ENCODE assay signal across 24 cellular contexts in genomic region chr9:134692573-134692860, GRCh38. TPM values are rescaled to one million over a fixed set of nuclear protein-coding genes. Genes with fewer than 3 reads are reported as not detected.
DNase-seq lines count a peak whose midpoint lies in the region; ATAC-seq, FAIRE-seq and TF ChIP-seq lines count a peak whose summit lies in the region.
"Had no signal": no experiment of that assay in that cellular context is flagged by ENCODE, and none has a peak within 500 bp of the region (broad histone marks: within the 10 kb centered on the region; RNA-seq: fewer than 3 reads in every experiment).

No MANE protein-coding gene starts in this region.

- no peak overlapping the region for H3K9ac ChIP-seq in astrocyte (ENCODE audit: low read length)

- H3K9me3 ChIP-seq in left ventricle myocardium inferior (replicated peaks) (no peaks in the 10 kb centered on the region), astrocyte (ENCODE audit: insufficient read depth, low read depth, low read length) (no peaks in the 10 kb centered on the region), vagina (no peaks in the 10 kb centered on the region)
- H3K9me3 ChIP-seq: HAP-1 had no signal

- FAIRE-seq in astrocyte (lab: Jason Lieb, UNC): no peak
- FAIRE-seq: G401.6, HTR-8/SVneo had no signal

- no peak for ATAC-seq in Right ventricle myocardium inferior

- TF ChIP-seq POLR2A in vagina (IDR thresholded peaks at IDR 0.05): no peak

- DNase-seq in left ventricle myocardium inferior (no peak), Right ventricle myocardium inferior (ENCODE audit: missing footprints) (no peak), astrocyte (ENCODE audit: low read depth) (no peak), osteocyte (ENCODE audit: extremely low spot score, unreplicated experiment) (no peak), vagina (ENCODE audit: extremely low spot score in 2 of 2) (no peak), iPS-NIHi11 (ENCODE audit: low spot score) (no peak), activated gamma-delta T cell (lab: John Stamatoyannopoulos, UW) (no peak), AG20443 (ENCODE audit: low spot score) (no peak)
- DNase-seq: AML-193, C1 segment of cervical spinal cord, COR-L47, GOT3, NCI-H1092, NCI-H1417 treated with DMSO at 0.1 percent for 48 hours, NCI-H1694 treated with DMSO at 0.1 percent for 48 hours, NCI-H2081 treated with DMSO at 0.1 percent for 48 hours, NCI-H226, NCI-H510A, RPMI8226, SHP77 treated with DMSO at 0.1 percent for 48 hours had no signal

- H2AFZ ChIP-seq in astrocyte (ENCODE audit: low read depth, low read length): no peak overlapping the region

- H3K4me1 ChIP-seq in left ventricle myocardium inferior: peaks cover 31% of the 10 kb centered on the region
- H3K4me1 ChIP-seq in astrocyte (ENCODE audit: insufficient read depth, low read length): peaks cover 23% of the 10 kb centered on the region
- H3K4me1 ChIP-seq in vagina: peaks cover 79% of the 10 kb centered on the region
- H3K4me1 ChIP-seq: HAP-1 had no signal

- H3K27me3 ChIP-seq in left ventricle myocardium inferior (ENCODE audit: low read depth) (no peaks in the 10 kb centered on the region), astrocyte (ENCODE audit: insufficient read depth, low read length) (no peaks in the 10 kb centered on the region), vagina (no peaks in the 10 kb centered on the region)

- H3K9me3 Mint-ChIP-seq in astrocyte (ENCODE audit: unreplicated experiment): no peaks in the 10 kb centered on the region
- no peaks in the 10 kb centered on the region for H3K9me3 Mint-ChIP-seq in osteocyte (ENCODE audit: unreplicated experiment)
- H3K9me3 Mint-ChIP-seq: CD4-positive, alpha-beta memory T cell had no signal

- peak overlapping the region; percentile 54 for H3K4me3 Mint-ChIP-seq in astrocyte (ENCODE audit: unreplicated experiment)
- H3K4me3 Mint-ChIP-seq in osteocyte (ENCODE audit: unreplicated experiment): no peak overlapping the region

- H3K4me3 ChIP-seq in left ventricle myocardium inferior (no peak overlapping the region), astrocyte (ENCODE audit: insufficient read depth, low read depth, low read length) (no peak overlapping the region), vagina (no peak overlapping the region)
- H3K4me3 ChIP-seq: HAP-1 had no signal

- peaks cover 37% of the 10 kb centered on the region for H3K36me3 Mint-ChIP-seq in astrocyte (ENCODE audit: low read depth, unreplicated experiment)
- H3K36me3 Mint-ChIP-seq in osteocyte (ENCODE audit: unreplicated experiment): peaks cover 27% of the 10 kb centered on the region
- H3K36me3 Mint-ChIP-seq: CD4-positive, alpha-beta memory T cell had no signal

- peaks cover 99% of the 10 kb centered on the region for H4K20me1 ChIP-seq in astrocyte (ENCODE audit: insufficient read depth, low read length)

- H3K27me3 Mint-ChIP-seq in astrocyte (ENCODE audit: low read depth, unreplicated experiment): no peaks in the 10 kb centered on the region
- no peaks in the 10 kb centered on the region for H3K27me3 Mint-ChIP-seq in osteocyte (ENCODE audit: unreplicated experiment)

- H3K79me2 ChIP-seq in astrocyte (ENCODE audit: insufficient read depth, low read length): peaks cover 96% of the 10 kb centered on the region

- H3K4me2 ChIP-seq in astrocyte (ENCODE audit: low read length): no peak overlapping the region

- peak overlapping the region; percentile 58 for H3K27ac ChIP-seq in left ventricle myocardium inferior (replicated peaks)
- no peak overlapping the region for H3K27ac ChIP-seq in astrocyte (ENCODE audit: low read depth, low read length)
- peak overlapping the region; percentile 12 for H3K27ac ChIP-seq in vagina

- H3K4me1 Mint-ChIP-seq in astrocyte (ENCODE audit: low read depth, unreplicated experiment): peaks cover 29% of the 10 kb centered on the region
- H3K4me1 Mint-ChIP-seq in osteocyte (ENCODE audit: unreplicated experiment): peaks cover 43% of the 10 kb centered on the region

- intact Hi-C loops in left ventricle myocardium inferior (cut with micrococcal nuclease) (loop anchor here (10.0 kb wide), 1 partner anchor 292 kb away; no protein-coding TSS in a partner anchor), Right ventricle myocardium inferior (cut with DNase I) (loop anchor here (5.0 kb wide), 1 partner anchor 45 kb away; no protein-coding TSS in a partner anchor), vagina (cut with DNase I) (no loop called here)

- H3K27ac Mint-ChIP-seq in astrocyte (ENCODE audit: unreplicated experiment) (peak overlapping the region; percentile 53), osteocyte (ENCODE audit: unreplicated experiment) (peak overlapping the region; percentile 71)

- H3K36me3 ChIP-seq in left ventricle myocardium inferior: no peaks in the 10 kb centered on the region
- peaks cover 34% of the 10 kb centered on the region for H3K36me3 ChIP-seq in astrocyte (ENCODE audit: insufficient read depth, low read length)
- H3K36me3 ChIP-seq in vagina: peaks cover 0 to 4% of the 10 kb centered on the region in 2 donors
- H3K36me3 ChIP-seq: HAP-1 had no signal

- no peak for TF ChIP-seq CTCF in left ventricle myocardium inferior (IDR thresholded peaks at IDR 0.05; ENCODE audit: borderline replicate concordance)
- TF ChIP-seq CTCF in astrocyte (IDR thresholded peaks at IDR 0.05; ENCODE audit: insufficient read depth, low read depth, low read length): no peak
- TF ChIP-seq CTCF in osteocyte (IDR thresholded peaks at IDR 0.05): no peak
- no peak for TF ChIP-seq CTCF in vagina (IDR thresholded peaks at IDR 0.05)

RNA-seq across cellular contexts. Expression of gene COL5A1, which starts 50.9 kb away (rescaled TPM):
- total RNA-seq in left ventricle myocardium inferior (13.9 TPM), Right ventricle myocardium inferior (18.7 TPM), astrocyte (1,055 and 1,568 TPM in 2 replicates), osteocyte (1,552 and 1,672 TPM in 2 replicates), vagina (36.6 TPM)

Comparison
In these comparisons a context has a peak if more than half of its experiments do, and no peak if none do; other contexts are left out.
1. RNA of gene COL5A1, which starts 50.9 kb away (total RNA-seq): 1,552 to 1,672 TPM in osteocyte and 1,055 to 1,568 TPM in astrocyte; 36.6 TPM in vagina (single experiment), 18.7 TPM in Right ventricle myocardium inferior (single experiment) and 13.9 TPM in left ventricle myocardium inferior (single experiment); every median in the first group is over 10 times any median in the second.